ENCODE assay signal across 1 cellular context in the genomic region with DNA sequence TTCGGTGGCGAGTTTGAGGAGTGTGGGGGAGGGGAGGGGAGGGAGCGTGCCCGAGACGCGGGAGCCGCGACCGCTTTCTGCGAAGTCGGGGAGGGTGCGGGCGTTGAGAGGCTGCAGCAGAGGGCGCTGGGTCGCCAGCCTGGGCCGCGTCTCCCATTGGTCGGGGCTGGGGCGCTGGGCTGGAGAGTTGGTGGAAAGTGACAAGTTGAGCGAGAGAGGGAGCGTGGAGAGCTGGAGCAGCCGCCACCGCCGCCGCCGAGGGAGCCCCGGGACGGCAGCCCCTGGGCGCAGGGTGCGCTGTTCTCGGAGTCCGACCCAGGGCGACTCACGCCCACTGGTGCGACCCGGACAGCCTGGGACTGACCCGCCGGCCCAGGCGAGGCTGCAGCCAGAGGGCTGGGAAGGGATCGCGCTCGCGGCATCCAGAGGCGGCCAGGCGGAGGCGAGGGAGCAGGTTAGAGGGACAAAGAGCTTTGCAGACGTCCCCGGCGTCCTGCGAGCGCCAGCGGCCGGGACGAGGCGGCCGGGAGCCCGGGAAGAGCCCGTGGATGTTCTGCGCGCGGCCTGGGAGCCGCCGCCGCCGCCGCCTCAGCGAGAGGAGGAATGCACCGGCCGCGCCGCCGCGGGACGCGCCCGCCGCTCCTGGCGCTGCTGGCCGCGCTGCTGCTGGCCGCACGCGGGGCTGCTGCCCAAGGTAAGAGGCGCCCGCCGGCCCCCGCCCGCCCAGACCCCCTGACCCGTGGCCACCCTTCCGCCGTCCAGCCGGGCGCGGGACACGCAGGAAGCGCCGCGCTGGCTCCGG.
TF ChIP-seq lines count a peak whose summit lies in the region.

A gene (plus strand): TSS at position 203 of the 802 bp plus-strand sequence.

TF ChIP-seq in HEK293, 187 proteins besides CTCF, POLR2A, EP300 and RAD21 (continued from another document and continues in another):
- TF ChIP-seq ZNF175 (tag by site-specific recombination; IDR thresholded peaks at IDR 0.05) (no peak), ZNF112 (tag by site-specific recombination; IDR thresholded peaks at IDR 0.05) (no peak), ZNF169 (tag by site-specific recombination; IDR thresholded peaks at IDR 0.05) (no peak), ZNF16 (tag by site-specific recombination; IDR thresholded peaks at IDR 0.05; ENCODE audit: low read depth) (no peak), ZNF792 (tag by site-specific recombination; IDR thresholded peaks at IDR 0.05) (no peak), GLI4 (tag by site-specific recombination; IDR thresholded peaks at IDR 0.05) (0 out of 2 replicates have a peak, but pooled peaks have one; percentile 12), GLI2 (tag by site-specific recombination; IDR thresholded peaks at IDR 0.05; ENCODE audit: borderline replicate concordance, low read depth) (no peak), ZNF621 (tag by site-specific recombination; IDR thresholded peaks at IDR 0.05) (no peak), ZNF10 (tag by site-specific recombination; IDR thresholded peaks at IDR 0.05) (no peak), ZNF248 (tag by site-specific recombination; IDR thresholded peaks at IDR 0.05) (no peak), ZNF157 (tag by site-specific recombination; IDR thresholded peaks at IDR 0.05) (no peak), ZNF707 (tag by site-specific recombination; IDR thresholded peaks at IDR 0.05) (no peak), OSR2 (tag by site-specific recombination; IDR thresholded peaks at IDR 0.05) (no peak; the same call in 1 of the 2 replicates), EGR2 (tag by site-specific recombination; IDR thresholded peaks at IDR 0.05; ENCODE audit: low read depth) (peak; percentile 26; the same call in 1 of the 2 replicates), YY2 (tag by site-specific recombination; IDR thresholded peaks at IDR 0.05) (no peak), ZNF155 (tag by site-specific recombination; IDR thresholded peaks at IDR 0.05) (no peak), ZNF473 (tag by site-specific recombination; IDR thresholded peaks at IDR 0.05) (no peak), ZNF132 (tag by site-specific recombination; IDR thresholded peaks at IDR 0.05; ENCODE audit: borderline replicate concordance) (no peak), ZSCAN16 (tag by site-specific recombination; IDR thresholded peaks at IDR 0.05) (no peak), KLF9 (tag by site-specific recombination; IDR thresholded peaks at IDR 0.05; ENCODE audit: low read depth) (peak; percentile 41), ZBTB48 (tag by site-specific recombination; IDR thresholded peaks at IDR 0.05) (peak; percentile 99), ZNF19 (tag by site-specific recombination; IDR thresholded peaks at IDR 0.05; ENCODE audit: low read depth) (no peak), ZNF785 (tag by site-specific recombination; IDR thresholded peaks at IDR 0.05) (no peak), WT1 (tag by site-specific recombination; IDR thresholded peaks at IDR 0.05) (peak; percentile 64; the same call in 1 of the 2 replicates), ZNF514 (tag by site-specific recombination; IDR thresholded peaks at IDR 0.05) (no peak), HOXC10 (CRISPR knock-in tag; IDR thresholded peaks at IDR 0.05) (no peak), ZNF239 (tag by site-specific recombination; IDR thresholded peaks at IDR 0.05) (no peak), ZNF221 (tag by site-specific recombination; IDR thresholded peaks at IDR 0.05; ENCODE audit: borderline replicate concordance) (no peak), KLF8 (tag by site-specific recombination; IDR thresholded peaks at IDR 0.05) (peak; percentile 65; the same call in 1 of the 2 replicates), ZNF596 (tag by site-specific recombination; IDR thresholded peaks at IDR 0.05) (no peak), HOXA7 (CRISPR knock-in tag; IDR thresholded peaks at IDR 0.05; ENCODE audit: borderline replicate concordance) (no peak), ZNF549 (tag by site-specific recombination; IDR thresholded peaks at IDR 0.05) (no peak; the same call in 1 of the 2 replicates), ZNF324 (tag by site-specific recombination; IDR thresholded peaks at IDR 0.05) (peak; percentile 19; the same call in 1 of the 2 replicates), ZNF777 (tag by site-specific recombination; IDR thresholded peaks at IDR 0.05; ENCODE audit: borderline replicate concordance) (0 out of 2 replicates have a peak, but pooled peaks have one; percentile 63), ZNF624 (tag by site-specific recombination; IDR thresholded peaks at IDR 0.05) (no peak)
- TF ChIP-seq, protein P1, sequence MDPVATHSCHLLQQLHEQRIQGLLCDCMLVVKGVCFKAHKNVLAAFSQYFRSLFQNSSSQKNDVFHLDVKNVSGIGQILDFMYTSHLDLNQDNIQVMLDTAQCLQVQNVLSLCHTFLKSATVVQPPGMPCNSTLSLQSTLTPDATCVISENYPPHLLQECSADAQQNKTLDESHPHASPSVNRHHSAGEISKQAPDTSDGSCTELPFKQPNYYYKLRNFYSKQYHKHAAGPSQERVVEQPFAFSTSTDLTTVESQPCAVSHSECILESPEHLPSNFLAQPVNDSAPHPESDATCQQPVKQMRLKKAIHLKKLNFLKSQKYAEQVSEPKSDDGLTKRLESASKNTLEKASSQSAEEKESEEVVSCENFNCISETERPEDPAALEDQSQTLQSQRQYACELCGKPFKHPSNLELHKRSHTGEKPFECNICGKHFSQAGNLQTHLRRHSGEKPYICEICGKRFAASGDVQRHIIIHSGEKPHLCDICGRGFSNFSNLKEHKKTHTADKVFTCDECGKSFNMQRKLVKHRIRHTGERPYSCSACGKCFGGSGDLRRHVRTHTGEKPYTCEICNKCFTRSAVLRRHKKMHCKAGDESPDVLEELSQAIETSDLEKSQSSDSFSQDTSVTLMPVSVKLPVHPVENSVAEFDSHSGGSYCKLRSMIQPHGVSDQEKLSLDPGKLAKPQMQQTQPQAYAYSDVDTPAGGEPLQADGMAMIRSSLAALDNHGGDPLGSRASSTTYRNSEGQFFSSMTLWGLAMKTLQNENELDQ (tag by site-specific recombination; IDR thresholded peaks at IDR 0.05; ENCODE audit: low read depth), result no peak
- TF ChIP-seq, protein P2, sequence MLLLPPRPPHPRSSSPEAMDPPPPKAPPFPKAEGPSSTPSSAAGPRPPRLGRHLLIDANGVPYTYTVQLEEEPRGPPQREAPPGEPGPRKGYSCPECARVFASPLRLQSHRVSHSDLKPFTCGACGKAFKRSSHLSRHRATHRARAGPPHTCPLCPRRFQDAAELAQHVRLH (tag by site-specific recombination; IDR thresholded peaks at IDR 0.05), result no peak
- TF ChIP-seq, protein P3, sequence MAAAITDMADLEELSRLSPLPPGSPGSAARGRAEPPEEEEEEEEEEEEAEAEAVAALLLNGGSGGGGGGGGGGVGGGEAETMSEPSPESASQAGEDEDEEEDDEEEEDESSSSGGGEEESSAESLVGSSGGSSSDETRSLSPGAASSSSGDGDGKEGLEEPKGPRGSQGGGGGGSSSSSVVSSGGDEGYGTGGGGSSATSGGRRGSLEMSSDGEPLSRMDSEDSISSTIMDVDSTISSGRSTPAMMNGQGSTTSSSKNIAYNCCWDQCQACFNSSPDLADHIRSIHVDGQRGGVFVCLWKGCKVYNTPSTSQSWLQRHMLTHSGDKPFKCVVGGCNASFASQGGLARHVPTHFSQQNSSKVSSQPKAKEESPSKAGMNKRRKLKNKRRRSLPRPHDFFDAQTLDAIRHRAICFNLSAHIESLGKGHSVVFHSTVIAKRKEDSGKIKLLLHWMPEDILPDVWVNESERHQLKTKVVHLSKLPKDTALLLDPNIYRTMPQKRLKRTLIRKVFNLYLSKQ (tag by site-specific recombination; IDR thresholded peaks at IDR 0.05; ENCODE audit: borderline replicate concordance), result no peak
- TF ChIP-seq, protein P4, sequence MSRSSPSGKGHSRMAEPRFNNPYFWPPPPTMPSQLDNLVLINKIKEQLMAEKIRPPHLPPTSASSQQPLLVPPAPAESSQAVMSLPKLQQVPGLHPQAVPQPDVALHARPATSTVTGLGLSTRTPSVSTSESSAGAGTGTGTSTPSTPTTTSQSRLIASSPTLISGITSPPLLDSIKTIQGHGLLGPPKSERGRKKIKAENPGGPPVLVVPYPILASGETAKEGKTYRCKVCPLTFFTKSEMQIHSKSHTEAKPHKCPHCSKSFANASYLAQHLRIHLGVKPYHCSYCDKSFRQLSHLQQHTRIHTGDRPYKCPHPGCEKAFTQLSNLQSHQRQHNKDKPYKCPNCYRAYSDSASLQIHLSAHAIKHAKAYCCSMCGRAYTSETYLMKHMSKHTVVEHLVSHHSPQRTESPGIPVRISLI (tag by site-specific recombination; IDR thresholded peaks at IDR 0.05), result no peak
- TF ChIP-seq, protein P5, sequence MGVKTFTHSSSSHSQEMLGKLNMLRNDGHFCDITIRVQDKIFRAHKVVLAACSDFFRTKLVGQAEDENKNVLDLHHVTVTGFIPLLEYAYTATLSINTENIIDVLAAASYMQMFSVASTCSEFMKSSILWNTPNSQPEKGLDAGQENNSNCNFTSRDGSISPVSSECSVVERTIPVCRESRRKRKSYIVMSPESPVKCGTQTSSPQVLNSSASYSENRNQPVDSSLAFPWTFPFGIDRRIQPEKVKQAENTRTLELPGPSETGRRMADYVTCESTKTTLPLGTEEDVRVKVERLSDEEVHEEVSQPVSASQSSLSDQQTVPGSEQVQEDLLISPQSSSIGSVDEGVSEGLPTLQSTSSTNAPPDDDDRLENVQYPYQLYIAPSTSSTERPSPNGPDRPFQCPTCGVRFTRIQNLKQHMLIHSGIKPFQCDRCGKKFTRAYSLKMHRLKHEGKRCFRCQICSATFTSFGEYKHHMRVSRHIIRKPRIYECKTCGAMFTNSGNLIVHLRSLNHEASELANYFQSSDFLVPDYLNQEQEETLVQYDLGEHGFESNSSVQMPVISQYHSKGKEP (tag by site-specific recombination; IDR thresholded peaks at IDR 0.05), result peak; percentile 15; the same call in 1 of the 2 replicates
- TF ChIP-seq, protein P6, sequence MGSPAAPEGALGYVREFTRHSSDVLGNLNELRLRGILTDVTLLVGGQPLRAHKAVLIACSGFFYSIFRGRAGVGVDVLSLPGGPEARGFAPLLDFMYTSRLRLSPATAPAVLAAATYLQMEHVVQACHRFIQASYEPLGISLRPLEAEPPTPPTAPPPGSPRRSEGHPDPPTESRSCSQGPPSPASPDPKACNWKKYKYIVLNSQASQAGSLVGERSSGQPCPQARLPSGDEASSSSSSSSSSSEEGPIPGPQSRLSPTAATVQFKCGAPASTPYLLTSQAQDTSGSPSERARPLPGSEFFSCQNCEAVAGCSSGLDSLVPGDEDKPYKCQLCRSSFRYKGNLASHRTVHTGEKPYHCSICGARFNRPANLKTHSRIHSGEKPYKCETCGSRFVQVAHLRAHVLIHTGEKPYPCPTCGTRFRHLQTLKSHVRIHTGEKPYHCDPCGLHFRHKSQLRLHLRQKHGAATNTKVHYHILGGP (tag by site-specific recombination; IDR thresholded peaks at IDR 0.05), result no peak
- TF ChIP-seq, protein P7, sequence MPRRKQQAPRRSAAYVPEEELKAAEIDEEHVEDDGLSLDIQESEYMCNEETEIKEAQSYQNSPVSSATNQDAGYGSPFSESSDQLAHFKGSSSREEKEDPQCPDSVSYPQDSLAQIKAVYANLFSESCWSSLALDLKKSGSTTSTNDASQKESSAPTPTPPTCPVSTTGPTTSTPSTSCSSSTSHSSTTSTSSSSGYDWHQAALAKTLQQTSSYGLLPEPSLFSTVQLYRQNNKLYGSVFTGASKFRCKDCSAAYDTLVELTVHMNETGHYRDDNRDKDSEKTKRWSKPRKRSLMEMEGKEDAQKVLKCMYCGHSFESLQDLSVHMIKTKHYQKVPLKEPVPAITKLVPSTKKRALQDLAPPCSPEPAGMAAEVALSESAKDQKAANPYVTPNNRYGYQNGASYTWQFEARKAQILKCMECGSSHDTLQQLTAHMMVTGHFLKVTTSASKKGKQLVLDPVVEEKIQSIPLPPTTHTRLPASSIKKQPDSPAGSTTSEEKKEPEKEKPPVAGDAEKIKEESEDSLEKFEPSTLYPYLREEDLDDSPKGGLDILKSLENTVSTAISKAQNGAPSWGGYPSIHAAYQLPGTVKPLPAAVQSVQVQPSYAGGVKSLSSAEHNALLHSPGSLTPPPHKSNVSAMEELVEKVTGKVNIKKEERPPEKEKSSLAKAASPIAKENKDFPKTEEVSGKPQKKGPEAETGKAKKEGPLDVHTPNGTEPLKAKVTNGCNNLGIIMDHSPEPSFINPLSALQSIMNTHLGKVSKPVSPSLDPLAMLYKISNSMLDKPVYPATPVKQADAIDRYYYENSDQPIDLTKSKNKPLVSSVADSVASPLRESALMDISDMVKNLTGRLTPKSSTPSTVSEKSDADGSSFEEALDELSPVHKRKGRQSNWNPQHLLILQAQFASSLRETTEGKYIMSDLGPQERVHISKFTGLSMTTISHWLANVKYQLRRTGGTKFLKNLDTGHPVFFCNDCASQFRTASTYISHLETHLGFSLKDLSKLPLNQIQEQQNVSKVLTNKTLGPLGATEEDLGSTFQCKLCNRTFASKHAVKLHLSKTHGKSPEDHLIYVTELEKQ (tag by site-specific recombination; IDR thresholded peaks at IDR 0.05; ENCODE audit: borderline replicate concordance), result no peak
- TF ChIP-seq, protein P8, sequence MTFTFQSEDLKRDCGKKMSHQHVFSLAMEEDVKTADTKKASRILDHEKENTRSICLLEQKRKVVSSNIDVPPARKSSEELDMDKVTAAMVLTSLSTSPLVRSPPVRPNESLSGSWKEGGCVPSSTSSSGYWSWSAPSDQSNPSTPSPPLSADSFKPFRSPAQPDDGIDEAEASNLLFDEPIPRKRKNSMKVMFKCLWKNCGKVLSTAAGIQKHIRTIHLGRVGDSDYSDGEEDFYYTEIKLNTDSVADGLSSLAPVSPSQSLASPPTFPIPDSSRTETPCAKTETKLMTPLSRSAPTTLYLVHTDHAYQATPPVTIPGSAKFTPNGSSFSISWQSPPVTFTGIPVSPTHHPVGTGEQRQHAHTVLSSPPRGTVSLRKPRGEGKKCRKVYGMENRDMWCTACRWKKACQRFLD (tag by site-specific recombination; IDR thresholded peaks at IDR 0.05), result no peak
- TF ChIP-seq, protein P9, sequence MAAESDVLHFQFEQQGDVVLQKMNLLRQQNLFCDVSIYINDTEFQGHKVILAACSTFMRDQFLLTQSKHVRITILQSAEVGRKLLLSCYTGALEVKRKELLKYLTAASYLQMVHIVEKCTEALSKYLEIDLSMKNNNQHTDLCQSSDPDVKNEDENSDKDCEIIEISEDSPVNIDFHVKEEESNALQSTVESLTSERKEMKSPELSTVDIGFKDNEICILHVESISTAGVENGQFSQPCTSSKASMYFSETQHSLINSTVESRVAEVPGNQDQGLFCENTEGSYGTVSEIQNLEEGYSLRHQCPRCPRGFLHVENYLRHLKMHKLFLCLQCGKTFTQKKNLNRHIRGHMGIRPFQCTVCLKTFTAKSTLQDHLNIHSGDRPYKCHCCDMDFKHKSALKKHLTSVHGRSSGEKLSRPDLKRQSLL (tag by site-specific recombination; IDR thresholded peaks at IDR 0.05), result peak; percentile 57; the same call in 1 of the 2 replicates
